13 cellular contexts compared by ENCODE assay signal in genomic region chr2:224984641-224985040, GRCh38. TPM values are rescaled to one million over a fixed set of nuclear protein-coding genes. Genes with fewer than 3 reads are reported as not detected.
DNase-seq lines count a peak whose midpoint lies in the region; ATAC-seq and TF ChIP-seq lines count a peak whose summit lies in the region.
"Had no signal": no experiment of that assay in that cellular context is flagged by ENCODE, and none has a peak within 500 bp of the region (broad histone marks: within the 10 kb centered on the region; RNA-seq: fewer than 3 reads in every experiment).

No MANE protein-coding gene starts in this region.

- ATAC-seq in GM21619 (IDR thresholded peaks at IDR 0.05; ENCODE audit: unreplicated experiment) (peak; percentile 30), upper lobe of right lung (no peak)
- peak in 1 of 2 donors; percentile 69 for ATAC-seq in natural killer cell treated with Interleukin-12 subunit alpha and Interleukin-12 subunit beta and Interleukin-15 and Interleukin-18, amount 100 ng/mL, for 72 hours
- ATAC-seq: HCT116 had no signal

- H3F3A ChIP-seq in smooth muscle cell (ENCODE audit: low read depth), result no peaks in the 10 kb centered on the region

- H3K9me3 ChIP-seq in BE2C, result no peaks in the 10 kb centered on the region
- no peaks in the 10 kb centered on the region for H3K9me3 ChIP-seq in upper lobe of right lung
- H3K9me3 ChIP-seq in smooth muscle cell (replicated peaks; ENCODE audit: low read depth), result no peaks in the 10 kb centered on the region

- H3K9me3 Mint-ChIP-seq in activated naive CD8-positive, alpha-beta T cell treated with anti-CD3 and anti-CD28 coated beads for 36 hours, result peaks cover 2% of the 10 kb centered on the region
- H3K9me3 Mint-ChIP-seq in natural killer cell treated with Interleukin-12 subunit alpha and Interleukin-12 subunit beta and Interleukin-15 and Interleukin-18, amount 100 ng/mL, for 72 hours, result peaks cover 3% of the 10 kb centered on the region
- H3K9me3 Mint-ChIP-seq: type B pancreatic cell had no signal

- no peak overlapping the region for H3K4me2 ChIP-seq in smooth muscle cell

- peak overlapping the region; percentile 84 for H3K27ac Mint-ChIP-seq in activated naive CD8-positive, alpha-beta T cell treated with anti-CD3 and anti-CD28 coated beads for 36 hours
- peak overlapping the region; percentile 94 to 97 for H3K27ac Mint-ChIP-seq in natural killer cell treated with Interleukin-12 subunit alpha and Interleukin-12 subunit beta and Interleukin-15 and Interleukin-18, amount 100 ng/mL, for 72 hours
- H3K27ac Mint-ChIP-seq: type B pancreatic cell had no signal

- intact Hi-C loops in upper lobe of right lung (cut with DNase I), result no loop called here

- peaks cover 53% of the 10 kb centered on the region for H3K36me3 Mint-ChIP-seq in activated naive CD8-positive, alpha-beta T cell treated with anti-CD3 and anti-CD28 coated beads for 36 hours
- H3K36me3 Mint-ChIP-seq in natural killer cell treated with Interleukin-12 subunit alpha and Interleukin-12 subunit beta and Interleukin-15 and Interleukin-18, amount 100 ng/mL, for 72 hours, result peaks cover 19% of the 10 kb centered on the region
- H3K36me3 Mint-ChIP-seq: type B pancreatic cell had no signal

- TF ChIP-seq CTCF in BE2C (IDR thresholded peaks at IDR 0.05; ENCODE audit: low read depth, low read length) (no peak), upper lobe of right lung (IDR thresholded peaks at IDR 0.05) (no peak), smooth muscle cell (IDR thresholded peaks at IDR 0.05; ENCODE audit: borderline replicate concordance, insufficient read depth, poor library complexity, severe bottlenecking) (no peak)

- H3K4me1 Mint-ChIP-seq in activated naive CD8-positive, alpha-beta T cell treated with anti-CD3 and anti-CD28 coated beads for 36 hours, result peaks cover 82% of the 10 kb centered on the region
- peaks cover 72 to 82% of the 10 kb centered on the region in 2 donors for H3K4me1 Mint-ChIP-seq in natural killer cell treated with Interleukin-12 subunit alpha and Interleukin-12 subunit beta and Interleukin-15 and Interleukin-18, amount 100 ng/mL, for 72 hours (ENCODE audit: low read depth in 2 of 2)

- H3K27me3 Mint-ChIP-seq in activated naive CD8-positive, alpha-beta T cell treated with anti-CD3 and anti-CD28 coated beads for 36 hours, result no peaks in the 10 kb centered on the region
- no peaks in the 10 kb centered on the region for H3K27me3 Mint-ChIP-seq in natural killer cell treated with Interleukin-12 subunit alpha and Interleukin-12 subunit beta and Interleukin-15 and Interleukin-18, amount 100 ng/mL, for 72 hours

- H3K9ac ChIP-seq in smooth muscle cell (ENCODE audit: low read depth), result no peak overlapping the region

- WGBS in smooth muscle cell (ENCODE audit: low lambda C conversion rate), result 92% methylated on average over 5 of the region's 5 CpGs

- peaks cover 5% of the 10 kb centered on the region; the same call in 1 of the 2 replicates for H3K4me1 ChIP-seq in BE2C
- peaks cover 7% of the 10 kb centered on the region for H3K4me1 ChIP-seq in upper lobe of right lung
- H3K4me1 ChIP-seq in smooth muscle cell (ENCODE audit: low read depth), result no peaks in the 10 kb centered on the region

- no peak overlapping the region for H2AFZ ChIP-seq in smooth muscle cell (ENCODE audit: low read depth)

- H3K27me3 ChIP-seq in BE2C (peaks cover 10% of the 10 kb centered on the region), upper lobe of right lung (no peaks in the 10 kb centered on the region), smooth muscle cell (ENCODE audit: low read depth) (no peaks in the 10 kb centered on the region)

- H3K4me3 ChIP-seq in BE2C (ENCODE audit: low read depth, low read length) (peak overlapping the region; percentile 31), upper lobe of right lung (no peak overlapping the region), smooth muscle cell (no peak overlapping the region)

- H3K79me2 ChIP-seq in smooth muscle cell (ENCODE audit: low read depth), result no peaks in the 10 kb centered on the region

- peak overlapping the region; percentile 60 for H3K4me3 Mint-ChIP-seq in activated naive CD8-positive, alpha-beta T cell treated with anti-CD3 and anti-CD28 coated beads for 36 hours
- peak overlapping the region; percentile 86 for H3K4me3 Mint-ChIP-seq in natural killer cell treated with Interleukin-12 subunit alpha and Interleukin-12 subunit beta and Interleukin-15 and Interleukin-18, amount 100 ng/mL, for 72 hours
- H3K4me3 Mint-ChIP-seq: type B pancreatic cell had no signal

- DNase-seq in BE2C (no peak), upper lobe of right lung (no peak), smooth muscle cell (lab: John Stamatoyannopoulos, UW; ENCODE audit: unreplicated experiment) (no peak), HK-2 (ENCODE audit: unreplicated experiment) (no peak), cortex of kidney (lab: John Stamatoyannopoulos, UW) (no peak)
- DNase-seq in activated naive CD8-positive, alpha-beta T cell treated with anti-CD3 and anti-CD28 coated beads for 36 hours, result no peak
- no peak for DNase-seq in natural killer cell treated with Interleukin-12 subunit alpha and Interleukin-12 subunit beta and Interleukin-15 and Interleukin-18, amount 100 ng/mL, for 72 hours (ENCODE audit: low spot score)
- DNase-seq: activated CD8-positive, alpha-beta memory T cell treated with anti-CD3 and anti-CD28 coated beads for 24 hours; DMS 273 treated with DMSO at 0.1 percent for 48 hours; NCI-H1436 treated with DMSO at 0.1 percent for 48 hours had no signal

- H3K36me3 ChIP-seq in BE2C (no peaks in the 10 kb centered on the region), upper lobe of right lung (no peaks in the 10 kb centered on the region), smooth muscle cell (ENCODE audit: low read depth) (no peaks in the 10 kb centered on the region)

- no peaks in the 10 kb centered on the region for H4K20me1 ChIP-seq in smooth muscle cell (ENCODE audit: low read depth)

- no peak overlapping the region for H3K27ac ChIP-seq in upper lobe of right lung
- H3K27ac ChIP-seq in smooth muscle cell (ENCODE audit: low read depth), result no peak overlapping the region

RNA-seq across cellular contexts. Expression of gene DOCK10, which starts 57.6 kb away (rescaled TPM):
- 0.52 TPM for polyA plus RNA-seq in BE2C (2012; ENCODE audit: insufficient read depth, insufficient read length, low read depth)
- 100 to 1,000 TPM; 154 to 159 TPM for total RNA-seq in activated naive CD8-positive, alpha-beta T cell treated with anti-CD3 and anti-CD28 coated beads for 36 hours
- 100 to 1,000 TPM; 334 to 378 TPM for total RNA-seq in natural killer cell treated with Interleukin-12 subunit alpha and Interleukin-12 subunit beta and Interleukin-15 and Interleukin-18, amount 100 ng/mL, for 72 hours
- total RNA-seq in upper lobe of right lung (35.8 TPM), smooth muscle cell (0.04 TPM in 2 replicates)
- polyA plus RNA-seq in smooth muscle cell, result not detected in 2 replicates

Comparison
In these comparisons a context has a peak if more than half of its experiments do, and no peak if none do; other contexts are left out.
1. RNA of gene DOCK10, which starts 57.6 kb away (total RNA-seq): 334 to 378 TPM in natural killer cell treated with Interleukin-12 subunit alpha and Interleukin-12 subunit beta and Interleukin-15 and Interleukin-18, amount 100 ng/mL, for 72 hours, 154 to 159 TPM in activated naive CD8-positive, alpha-beta T cell treated with anti-CD3 and anti-CD28 coated beads for 36 hours and 35.8 TPM in upper lobe of right lung (single experiment); 0.04 TPM in smooth muscle cell; every median in the first group is over 10 times any median in the second.